1 cellular context compared by ENCODE assay signal in the genomic region with DNA sequence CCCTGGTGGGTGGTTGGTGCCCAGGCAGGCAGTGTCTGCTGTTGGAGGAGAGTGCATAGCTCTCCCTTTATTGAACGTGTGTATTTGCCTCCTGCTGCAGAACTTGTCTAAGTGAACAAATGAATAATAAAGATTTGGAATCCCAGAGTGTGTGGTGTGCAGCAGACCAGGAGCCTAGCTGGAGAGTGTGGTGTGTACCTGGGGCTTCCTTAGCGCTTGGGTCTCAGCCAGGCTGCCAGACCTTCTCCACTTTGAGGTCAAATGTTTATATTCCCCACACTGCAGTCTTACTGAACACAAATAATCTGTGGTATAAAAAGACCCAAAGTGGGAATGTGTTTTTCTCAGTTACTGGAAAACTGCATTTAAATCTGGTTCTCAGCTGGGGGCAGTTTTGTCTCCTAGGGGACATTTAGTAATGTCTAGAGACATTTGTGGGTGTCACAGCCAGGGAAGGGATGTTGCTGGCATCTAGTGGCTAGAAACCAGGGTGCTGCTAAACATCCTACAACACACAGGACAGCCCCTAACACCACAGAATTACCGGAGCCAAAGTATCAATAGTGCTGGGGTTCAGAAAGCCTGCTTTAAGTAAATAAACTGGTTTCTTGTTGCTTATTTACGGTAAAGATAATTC.
TF ChIP-seq lines count a peak whose summit lies in the region.

No MANE protein-coding gene starts in this region.

TF ChIP-seq in GM12878, 131 proteins besides CTCF, POLR2A, EP300 and RAD21 (continued from another document):
- TF ChIP-seq, protein P1, sequence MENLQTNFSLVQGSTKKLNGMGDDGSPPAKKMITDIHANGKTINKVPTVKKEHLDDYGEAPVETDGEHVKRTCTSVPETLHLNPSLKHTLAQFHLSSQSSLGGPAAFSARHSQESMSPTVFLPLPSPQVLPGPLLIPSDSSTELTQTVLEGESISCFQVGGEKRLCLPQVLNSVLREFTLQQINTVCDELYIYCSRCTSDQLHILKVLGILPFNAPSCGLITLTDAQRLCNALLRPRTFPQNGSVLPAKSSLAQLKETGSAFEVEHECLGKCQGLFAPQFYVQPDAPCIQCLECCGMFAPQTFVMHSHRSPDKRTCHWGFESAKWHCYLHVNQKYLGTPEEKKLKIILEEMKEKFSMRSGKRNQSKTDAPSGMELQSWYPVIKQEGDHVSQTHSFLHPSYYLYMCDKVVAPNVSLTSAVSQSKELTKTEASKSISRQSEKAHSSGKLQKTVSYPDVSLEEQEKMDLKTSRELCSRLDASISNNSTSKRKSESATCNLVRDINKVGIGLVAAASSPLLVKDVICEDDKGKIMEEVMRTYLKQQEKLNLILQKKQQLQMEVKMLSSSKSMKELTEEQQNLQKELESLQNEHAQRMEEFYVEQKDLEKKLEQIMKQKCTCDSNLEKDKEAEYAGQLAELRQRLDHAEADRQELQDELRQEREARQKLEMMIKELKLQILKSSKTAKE (IDR thresholded peaks at IDR 0.05; ENCODE audit: low read depth, poor library complexity, severe bottlenecking) = peak; percentile 65
- TF ChIP-seq BCLAF1 (IDR thresholded peaks at IDR 0.05) (no peak), JUNB (IDR thresholded peaks at IDR 0.05) (0 out of 2 replicates have a peak, but pooled peaks have one; percentile 13), MEF2B (IDR thresholded peaks at IDR 0.05; ENCODE audit: partially characterized antibody, poor library complexity, severe bottlenecking) (peak; percentile 81), SMC3 (IDR thresholded peaks at IDR 0.05; ENCODE audit: borderline replicate concordance, low read length) (peak; percentile 70; the same call in 1 of the 2 replicates), GABPA (IDR thresholded peaks at IDR 0.05; ENCODE audit: low read depth) (no peak), ETV6 (conservative IDR thresholded peaks at IDR 0.05 in 1 of 2, IDR thresholded peaks at IDR 0.05 in 1 of 2; ENCODE audit: borderline replicate concordance in 1 of 2, low read depth in 1 of 2) (no peak), FOS (IDR thresholded peaks at IDR 0.05; ENCODE audit: borderline replicate concordance, extremely low read depth, insufficient read length) (no peak)
- TF ChIP-seq, protein P2, sequence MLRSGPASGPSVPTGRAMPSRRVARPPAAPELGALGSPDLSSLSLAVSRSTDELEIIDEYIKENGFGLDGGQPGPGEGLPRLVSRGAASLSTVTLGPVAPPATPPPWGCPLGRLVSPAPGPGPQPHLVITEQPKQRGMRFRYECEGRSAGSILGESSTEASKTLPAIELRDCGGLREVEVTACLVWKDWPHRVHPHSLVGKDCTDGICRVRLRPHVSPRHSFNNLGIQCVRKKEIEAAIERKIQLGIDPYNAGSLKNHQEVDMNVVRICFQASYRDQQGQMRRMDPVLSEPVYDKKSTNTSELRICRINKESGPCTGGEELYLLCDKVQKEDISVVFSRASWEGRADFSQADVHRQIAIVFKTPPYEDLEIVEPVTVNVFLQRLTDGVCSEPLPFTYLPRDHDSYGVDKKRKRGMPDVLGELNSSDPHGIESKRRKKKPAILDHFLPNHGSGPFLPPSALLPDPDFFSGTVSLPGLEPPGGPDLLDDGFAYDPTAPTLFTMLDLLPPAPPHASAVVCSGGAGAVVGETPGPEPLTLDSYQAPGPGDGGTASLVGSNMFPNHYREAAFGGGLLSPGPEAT (IDR thresholded peaks at IDR 0.05; ENCODE audit: low read depth) = 0 out of 2 replicates have a peak, but pooled peaks have one; percentile 45
TF ChIP-seq in GM12878: peak in this region for 8.
